Comparison of ENCODE assay signal across 1 cellular context in the genomic region with DNA sequence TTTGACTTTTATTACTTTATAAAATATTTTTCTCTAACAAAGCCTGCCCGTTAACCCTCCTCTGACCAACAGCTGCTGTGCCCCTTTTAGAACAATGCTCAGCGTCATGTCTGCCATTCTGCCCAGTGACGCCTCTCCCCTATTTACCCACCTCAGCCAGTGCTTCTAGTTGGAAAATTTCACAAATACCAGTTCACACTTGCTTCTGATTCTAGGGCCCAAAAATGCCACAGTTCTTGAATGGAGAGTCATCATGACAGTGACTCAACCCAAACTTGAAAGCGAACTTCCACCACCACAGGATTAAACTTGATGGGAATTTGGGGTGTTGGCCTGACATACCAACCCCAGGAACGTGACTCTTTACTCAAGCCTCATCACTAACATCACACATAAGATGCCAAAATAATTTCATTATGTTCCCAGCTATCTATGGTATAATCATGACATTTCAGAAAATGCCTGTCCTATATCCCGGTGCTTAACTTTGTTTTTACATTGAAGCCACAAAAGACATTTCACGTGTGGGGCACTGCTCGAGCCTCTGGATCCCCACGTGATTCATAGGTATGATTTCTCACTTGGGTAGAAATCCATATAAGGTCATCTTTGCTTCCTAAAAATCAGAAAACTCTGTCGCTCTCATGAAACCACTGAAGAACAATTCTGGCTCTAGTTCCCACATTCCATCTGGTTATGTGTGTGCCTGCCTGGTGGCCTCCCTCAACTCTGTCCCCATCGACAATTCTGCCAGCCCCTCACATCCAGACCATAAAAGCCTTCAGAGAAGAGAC.
TF ChIP-seq lines count a peak whose summit lies in the region.

No MANE protein-coding gene starts in this region.

TF ChIP-seq in A549, 52 proteins besides CTCF, POLR2A, EP300 and RAD21 (continued from another document):
- TF ChIP-seq, protein P1, sequence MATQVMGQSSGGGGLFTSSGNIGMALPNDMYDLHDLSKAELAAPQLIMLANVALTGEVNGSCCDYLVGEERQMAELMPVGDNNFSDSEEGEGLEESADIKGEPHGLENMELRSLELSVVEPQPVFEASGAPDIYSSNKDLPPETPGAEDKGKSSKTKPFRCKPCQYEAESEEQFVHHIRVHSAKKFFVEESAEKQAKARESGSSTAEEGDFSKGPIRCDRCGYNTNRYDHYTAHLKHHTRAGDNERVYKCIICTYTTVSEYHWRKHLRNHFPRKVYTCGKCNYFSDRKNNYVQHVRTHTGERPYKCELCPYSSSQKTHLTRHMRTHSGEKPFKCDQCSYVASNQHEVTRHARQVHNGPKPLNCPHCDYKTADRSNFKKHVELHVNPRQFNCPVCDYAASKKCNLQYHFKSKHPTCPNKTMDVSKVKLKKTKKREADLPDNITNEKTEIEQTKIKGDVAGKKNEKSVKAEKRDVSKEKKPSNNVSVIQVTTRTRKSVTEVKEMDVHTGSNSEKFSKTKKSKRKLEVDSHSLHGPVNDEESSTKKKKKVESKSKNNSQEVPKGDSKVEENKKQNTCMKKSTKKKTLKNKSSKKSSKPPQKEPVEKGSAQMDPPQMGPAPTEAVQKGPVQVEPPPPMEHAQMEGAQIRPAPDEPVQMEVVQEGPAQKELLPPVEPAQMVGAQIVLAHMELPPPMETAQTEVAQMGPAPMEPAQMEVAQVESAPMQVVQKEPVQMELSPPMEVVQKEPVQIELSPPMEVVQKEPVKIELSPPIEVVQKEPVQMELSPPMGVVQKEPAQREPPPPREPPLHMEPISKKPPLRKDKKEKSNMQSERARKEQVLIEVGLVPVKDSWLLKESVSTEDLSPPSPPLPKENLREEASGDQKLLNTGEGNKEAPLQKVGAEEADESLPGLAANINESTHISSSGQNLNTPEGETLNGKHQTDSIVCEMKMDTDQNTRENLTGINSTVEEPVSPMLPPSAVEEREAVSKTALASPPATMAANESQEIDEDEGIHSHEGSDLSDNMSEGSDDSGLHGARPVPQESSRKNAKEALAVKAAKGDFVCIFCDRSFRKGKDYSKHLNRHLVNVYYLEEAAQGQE (IDR thresholded peaks at IDR 0.05), result no peak
- TF ChIP-seq CHD2 (IDR thresholded peaks at IDR 0.05; ENCODE audit: low read length, partially characterized antibody) (no peak), CEBPB (IDR thresholded peaks at IDR 0.05) (no peak), NPAS2 (CRISPR knock-in tag; IDR thresholded peaks at IDR 0.05; ENCODE audit: borderline replicate concordance) (no peak), CHD4 (IDR thresholded peaks at IDR 0.05; ENCODE audit: borderline replicate concordance) (no peak), PHF8 (IDR thresholded peaks at IDR 0.05; ENCODE audit: borderline replicate concordance, low read depth) (no peak), ZSCAN20 (CRISPR knock-in tag; IDR thresholded peaks at IDR 0.05) (no peak), MAFK (IDR thresholded peaks at IDR 0.05; ENCODE audit: partially characterized antibody) (no peak), SREBF2 (IDR thresholded peaks at IDR 0.05) (no peak), HOXB13 (CRISPR knock-in tag; IDR thresholded peaks at IDR 0.05; ENCODE audit: low read depth) (no peak)
- TF ChIP-seq, protein P2, sequence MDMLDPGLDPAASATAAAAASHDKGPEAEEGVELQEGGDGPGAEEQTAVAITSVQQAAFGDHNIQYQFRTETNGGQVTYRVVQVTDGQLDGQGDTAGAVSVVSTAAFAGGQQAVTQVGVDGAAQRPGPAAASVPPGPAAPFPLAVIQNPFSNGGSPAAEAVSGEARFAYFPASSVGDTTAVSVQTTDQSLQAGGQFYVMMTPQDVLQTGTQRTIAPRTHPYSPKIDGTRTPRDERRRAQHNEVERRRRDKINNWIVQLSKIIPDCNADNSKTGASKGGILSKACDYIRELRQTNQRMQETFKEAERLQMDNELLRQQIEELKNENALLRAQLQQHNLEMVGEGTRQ (IDR thresholded peaks at IDR 0.05), result no peak
- TF ChIP-seq, protein P3, sequence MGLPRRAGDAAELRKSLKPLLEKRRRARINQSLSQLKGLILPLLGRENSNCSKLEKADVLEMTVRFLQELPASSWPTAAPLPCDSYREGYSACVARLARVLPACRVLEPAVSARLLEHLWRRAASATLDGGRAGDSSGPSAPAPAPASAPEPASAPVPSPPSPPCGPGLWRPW (IDR thresholded peaks at IDR 0.05), result no peak
- TF ChIP-seq, protein P4, sequence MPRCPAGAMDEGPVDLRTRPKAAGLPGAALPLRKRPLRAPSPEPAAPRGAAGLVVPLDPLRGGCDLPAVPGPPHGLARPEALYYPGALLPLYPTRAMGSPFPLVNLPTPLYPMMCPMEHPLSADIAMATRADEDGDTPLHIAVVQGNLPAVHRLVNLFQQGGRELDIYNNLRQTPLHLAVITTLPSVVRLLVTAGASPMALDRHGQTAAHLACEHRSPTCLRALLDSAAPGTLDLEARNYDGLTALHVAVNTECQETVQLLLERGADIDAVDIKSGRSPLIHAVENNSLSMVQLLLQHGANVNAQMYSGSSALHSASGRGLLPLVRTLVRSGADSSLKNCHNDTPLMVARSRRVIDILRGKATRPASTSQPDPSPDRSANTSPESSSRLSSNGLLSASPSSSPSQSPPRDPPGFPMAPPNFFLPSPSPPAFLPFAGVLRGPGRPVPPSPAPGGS (IDR thresholded peaks at IDR 0.05), result no peak
- TF ChIP-seq, protein P5, sequence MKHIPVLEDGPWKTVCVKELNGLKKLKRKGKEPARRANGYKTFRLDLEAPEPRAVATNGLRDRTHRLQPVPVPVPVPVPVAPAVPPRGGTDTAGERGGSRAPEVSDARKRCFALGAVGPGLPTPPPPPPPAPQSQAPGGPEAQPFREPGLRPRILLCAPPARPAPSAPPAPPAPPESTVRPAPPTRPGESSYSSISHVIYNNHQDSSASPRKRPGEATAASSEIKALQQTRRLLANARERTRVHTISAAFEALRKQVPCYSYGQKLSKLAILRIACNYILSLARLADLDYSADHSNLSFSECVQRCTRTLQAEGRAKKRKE (CRISPR knock-in tag; IDR thresholded peaks at IDR 0.05; ENCODE audit: low read depth), result no peak
TF ChIP-seq in A549: peak in this region for 0.
